ENCODE assay signal across 1 cellular context in genomic region chr17:57432507-57433277, GRCh38.
TF ChIP-seq lines count a peak whose summit lies in the region.

No MANE protein-coding gene starts in this region.

TF ChIP-seq in K562, 482 proteins besides CTCF, POLR2A, EP300 and RAD21 (continued from another document and continues in another):
- peak; percentile 72 for TF ChIP-seq FOSL1 (tag; conservative IDR thresholded peaks at IDR 0.05)
- TF ChIP-seq SMARCA4 (IDR thresholded peaks at IDR 0.05), result peak; percentile 35; the same call in 1 of the 2 replicates
- TF ChIP-seq BHLHE40 (IDR thresholded peaks at IDR 0.05; ENCODE audit: low read length), result 0 out of 2 replicates have a peak, but pooled peaks have one; percentile 2
- no peak for TF ChIP-seq ZBTB12 (CRISPR knock-in tag; IDR thresholded peaks at IDR 0.05)
- peak; percentile 62; the same call in 1 of the 2 replicates for TF ChIP-seq GATA2 (CRISPR knock-in tag; IDR thresholded peaks at IDR 0.05)
- no peak for TF ChIP-seq JUNB (CRISPR knock-in tag; conservative IDR thresholded peaks at IDR 0.05)
- TF ChIP-seq RBM15 (IDR thresholded peaks at IDR 0.05; ENCODE audit: insufficient read depth, low read length), result no peak
- no peak for TF ChIP-seq ZNF232 (CRISPR knock-in tag; IDR thresholded peaks at IDR 0.05)
- no peak for TF ChIP-seq RERE (CRISPR knock-in tag; IDR thresholded peaks at IDR 0.05; ENCODE audit: borderline replicate concordance)
- TF ChIP-seq SREBF1 (IDR thresholded peaks at IDR 0.05; ENCODE audit: borderline replicate concordance, low read depth, low read length), result no peak
- no peak for TF ChIP-seq ZNF263 (CRISPR knock-in tag; IDR thresholded peaks at IDR 0.05; ENCODE audit: borderline replicate concordance)
- no peak for TF ChIP-seq DIDO1 (tag; IDR thresholded peaks at IDR 0.05; ENCODE audit: low read depth)
- TF ChIP-seq POLR2H (tag; IDR thresholded peaks at IDR 0.05; ENCODE audit: low read depth), result no peak
- no peak for TF ChIP-seq PCBP1 (IDR thresholded peaks at IDR 0.05; ENCODE audit: low read depth, low read length, poor library complexity, severe bottlenecking)
- no peak for TF ChIP-seq HNRNPUL1 (IDR thresholded peaks at IDR 0.05; ENCODE audit: low read length)
- TF ChIP-seq RFX7 (CRISPR knock-in tag; IDR thresholded peaks at IDR 0.05), result no peak
- no peak for TF ChIP-seq TCFL5 (CRISPR knock-in tag; conservative IDR thresholded peaks at IDR 0.05)
- no peak for TF ChIP-seq GMEB1 (CRISPR knock-in tag; IDR thresholded peaks at IDR 0.05)
- TF ChIP-seq HES1 (IDR thresholded peaks at IDR 0.05; ENCODE audit: low read depth), result no peak
- 0 out of 2 replicates have a peak, but pooled peaks have one; percentile 19 for TF ChIP-seq JUND (IDR thresholded peaks at IDR 0.05; ENCODE audit: borderline replicate concordance, low read depth, low read length)
- TF ChIP-seq JUND (tag; IDR thresholded peaks at IDR 0.05; ENCODE audit: borderline replicate concordance, low read depth, low read length), result 0 out of 3 replicates have a peak, but pooled peaks have one; percentile 26
- TF ChIP-seq TAF15 (IDR thresholded peaks at IDR 0.05; ENCODE audit: low read depth, low read length), result no peak
- no peak for TF ChIP-seq ETV6 (IDR thresholded peaks at IDR 0.05; ENCODE audit: borderline replicate concordance in 1 of 2, low read depth in 2 of 2, low read length in 1 of 2)
- TF ChIP-seq ETV6 (CRISPR knock-in tag; IDR thresholded peaks at IDR 0.05; ENCODE audit: borderline replicate concordance), result no peak
- peak; percentile 44; the same call in 1 of the 2 replicates for TF ChIP-seq CTBP1 (IDR thresholded peaks at IDR 0.05; ENCODE audit: borderline replicate concordance)
- no peak for TF ChIP-seq RAD51 (IDR thresholded peaks at IDR 0.05; ENCODE audit: borderline replicate concordance, low read depth)
- no peak for TF ChIP-seq KHSRP (IDR thresholded peaks at IDR 0.05)
- no peak for TF ChIP-seq PBX2 (CRISPR knock-in tag; IDR thresholded peaks at IDR 0.05; ENCODE audit: low read depth)
- peak; percentile 47; the same call in 1 of the 2 replicates for TF ChIP-seq PBX2 (tag; conservative IDR thresholded peaks at IDR 0.05; ENCODE audit: low read depth)
- no peak for TF ChIP-seq ZEB2 (IDR thresholded peaks at IDR 0.05)
- no peak for TF ChIP-seq ZNF76 (CRISPR knock-in tag; IDR thresholded peaks at IDR 0.05; ENCODE audit: borderline replicate concordance)
- no peak for TF ChIP-seq ZNF253 (CRISPR knock-in tag; conservative IDR thresholded peaks at IDR 0.05)
- TF ChIP-seq BCOR (IDR thresholded peaks at IDR 0.05), result no peak
- no peak for TF ChIP-seq CC2D1A (IDR thresholded peaks at IDR 0.05)
- TF ChIP-seq HDGF (IDR thresholded peaks at IDR 0.05), result no peak
- no peak for TF ChIP-seq ELF1 (tag; IDR thresholded peaks at IDR 0.05)
- 0 out of 4 replicates have a peak, but pooled peaks of 1 of the 2 experiments have one; percentile 7 for TF ChIP-seq RCOR1 (IDR thresholded peaks at IDR 0.05; ENCODE audit: borderline replicate concordance in 1 of 2, low read depth in 2 of 2, low read length in 2 of 2)
- no peak for TF ChIP-seq PYGO2 (tag; IDR thresholded peaks at IDR 0.05)
- no peak for TF ChIP-seq ARID2 (IDR thresholded peaks at IDR 0.05)
- no peak for TF ChIP-seq NFXL1 (CRISPR knock-in tag; IDR thresholded peaks at IDR 0.05)
- TF ChIP-seq MAFG (tag; conservative IDR thresholded peaks at IDR 0.05), result no peak
- no peak for TF ChIP-seq NCOA4 (IDR thresholded peaks at IDR 0.05; ENCODE audit: partially characterized antibody)
- TF ChIP-seq ZC3H11A (IDR thresholded peaks at IDR 0.05; ENCODE audit: low read depth, low read length), result no peak
- no peak for TF ChIP-seq TRIM25 (IDR thresholded peaks at IDR 0.05; ENCODE audit: borderline replicate concordance)
- no peak for TF ChIP-seq PCBP2 (IDR thresholded peaks at IDR 0.05; ENCODE audit: low read depth, low read length, poor library complexity, severe bottlenecking)
- no peak for TF ChIP-seq HINFP (tag; conservative IDR thresholded peaks at IDR 0.05; ENCODE audit: low read depth)
